ENCODE assay signal across 1 cellular context in genomic region chr1:145985502-145986439, GRCh38.
TF ChIP-seq lines count a peak whose summit lies in the region.

No MANE protein-coding gene starts in this region.

TF ChIP-seq in HCT116, 20 proteins besides CTCF, POLR2A, EP300 and RAD21 (continued from another document):
- TF ChIP-seq REST (IDR thresholded peaks at IDR 0.05; ENCODE audit: low read depth) (no peak), FOSL1 (IDR thresholded peaks at IDR 0.05; ENCODE audit: low read depth) (peak; percentile 69), CBX3 (IDR thresholded peaks at IDR 0.05; ENCODE audit: low read depth) (peak; percentile 44; the same call in 1 of the 2 replicates), SP1 (IDR thresholded peaks at IDR 0.05; ENCODE audit: low read depth) (peak; percentile 58; the same call in 1 of the 2 replicates), ZFX (IDR thresholded peaks at IDR 0.05) (no peak), ZNF274 (IDR thresholded peaks at IDR 0.05; ENCODE audit: low read depth, low read length) (no peak), TCF7L2 (IDR thresholded peaks at IDR 0.05; ENCODE audit: borderline replicate concordance, extremely low read depth, insufficient read depth, insufficient read length) (no peak), JUND (IDR thresholded peaks at IDR 0.05) (peak; percentile 51; the same call in 1 of the 2 replicates), EZH2phosphoT487 (IDR thresholded peaks at IDR 0.05; ENCODE audit: borderline replicate concordance) (no peak)
TF ChIP-seq in HCT116: peak in this region for 7.
